Comparison of ENCODE assay signal across 1 cellular context in genomic region chr11:126355926-126356897, GRCh38.
TF ChIP-seq lines count a peak whose summit lies in the region.

No MANE protein-coding gene starts in this region.

TF ChIP-seq in GM23338, 12 proteins besides CTCF, POLR2A, EP300 and RAD21 (continued from another document):
- TF ChIP-seq, protein P1, sequence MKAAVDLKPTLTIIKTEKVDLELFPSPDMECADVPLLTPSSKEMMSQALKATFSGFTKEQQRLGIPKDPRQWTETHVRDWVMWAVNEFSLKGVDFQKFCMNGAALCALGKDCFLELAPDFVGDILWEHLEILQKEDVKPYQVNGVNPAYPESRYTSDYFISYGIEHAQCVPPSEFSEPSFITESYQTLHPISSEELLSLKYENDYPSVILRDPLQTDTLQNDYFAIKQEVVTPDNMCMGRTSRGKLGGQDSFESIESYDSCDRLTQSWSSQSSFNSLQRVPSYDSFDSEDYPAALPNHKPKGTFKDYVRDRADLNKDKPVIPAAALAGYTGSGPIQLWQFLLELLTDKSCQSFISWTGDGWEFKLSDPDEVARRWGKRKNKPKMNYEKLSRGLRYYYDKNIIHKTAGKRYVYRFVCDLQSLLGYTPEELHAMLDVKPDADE (IDR thresholded peaks at IDR 0.05): no peak
- TF ChIP-seq ZNF114 (CRISPR knock-in tag; IDR thresholded peaks at IDR 0.05): no peak
- TF ChIP-seq ZNF331 (CRISPR knock-in tag; IDR thresholded peaks at IDR 0.05; ENCODE audit: low read depth): no peak
- no peak for TF ChIP-seq POLR2AphosphoS5 (IDR thresholded peaks at IDR 0.05; ENCODE audit: low read depth)
